Comparison of ENCODE assay signal across 8 cellular contexts in the genomic region with DNA sequence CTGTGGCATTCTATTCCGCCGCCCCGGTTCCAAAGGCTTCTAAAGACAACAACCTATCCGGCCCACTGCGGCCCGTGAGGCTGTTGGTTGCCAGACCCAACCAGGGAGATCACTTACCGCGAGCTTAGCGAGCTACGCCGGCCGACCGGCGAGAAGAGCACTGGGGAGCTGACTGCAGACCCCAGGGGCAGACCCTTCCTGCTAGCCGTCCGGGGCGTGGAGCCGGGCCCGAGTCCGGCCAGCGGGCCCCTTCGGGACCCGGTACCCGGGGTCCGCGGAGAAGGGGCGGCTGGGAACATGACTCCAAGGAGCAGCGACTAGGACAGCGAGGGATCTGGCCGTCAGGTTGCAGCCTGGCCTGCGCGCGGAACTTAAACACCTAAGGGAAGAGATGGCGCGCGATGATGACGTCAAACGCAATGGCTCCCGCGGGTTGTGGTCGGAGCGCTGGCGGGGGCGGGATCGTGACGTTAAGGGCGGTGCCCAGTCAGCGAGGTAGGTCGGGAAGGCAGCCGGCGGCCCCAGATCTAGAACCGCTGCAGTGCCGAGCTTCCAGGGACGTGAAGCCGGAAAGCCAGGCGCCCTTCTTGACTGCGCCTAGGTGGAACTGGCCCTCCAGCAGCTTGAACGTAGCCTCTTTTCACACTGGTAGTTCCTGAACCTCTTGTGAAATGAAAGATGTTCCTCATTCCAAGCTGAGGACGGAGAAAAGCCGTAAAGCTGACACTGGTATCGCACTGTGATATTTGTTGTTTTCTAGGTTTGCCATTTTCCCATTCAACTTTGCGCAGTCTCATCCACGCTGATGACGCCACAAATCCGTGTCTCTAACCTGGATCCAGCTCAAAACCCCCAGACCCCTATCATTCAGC. TPM values are rescaled to one million over a fixed set of nuclear protein-coding genes. Genes with fewer than 3 reads are reported as not detected.
A peak's percentile ranks its signal among the peaks of the same experiment; 100 is the strongest.
DNase-seq lines count a peak whose midpoint lies in the region; ATAC-seq lines count a peak whose summit lies in the region.

A gene (minus strand): TSS at position 391 of the 872 bp plus-strand sequence. CDS start 92 bp downstream, at position 299.

- peaks cover 0 to 5% of the 10 kb centered on the region in 2 donors for H3K27me3 Mint-ChIP-seq in effector memory CD8-positive, alpha-beta T cell
- peaks cover 2% of the 10 kb centered on the region for H3K27me3 Mint-ChIP-seq in memory B cell

- H3K9me3 Mint-ChIP-seq in effector memory CD8-positive, alpha-beta T cell: no peaks in the 10 kb centered on the region
- no peaks in the 10 kb centered on the region for H3K9me3 Mint-ChIP-seq in memory B cell

- peaks cover 28% of the 10 kb centered on the region for H3K36me3 Mint-ChIP-seq in effector memory CD8-positive, alpha-beta T cell (ENCODE audit: insufficient read depth)
- no peaks in the 10 kb centered on the region for H3K36me3 Mint-ChIP-seq in memory B cell

- H3K27ac Mint-ChIP-seq in effector memory CD8-positive, alpha-beta T cell: peak within 1 kb of the TSS; percentile 96 to 97
- peak within 1 kb of the TSS; percentile 97 for H3K27ac Mint-ChIP-seq in memory B cell

- H3K4me1 Mint-ChIP-seq in effector memory CD8-positive, alpha-beta T cell (ENCODE audit: low read depth in 2 of 2): peaks cover 21 to 27% of the 10 kb centered on the region in 2 donors
- peaks cover 15% of the 10 kb centered on the region for H3K4me1 Mint-ChIP-seq in memory B cell

- H3K4me3 Mint-ChIP-seq in effector memory CD8-positive, alpha-beta T cell: peak within 1 kb of the TSS; percentile 88 to 89
- peak within 1 kb of the TSS; percentile 92 for H3K4me3 Mint-ChIP-seq in memory B cell

- ATAC-seq in GM21360 (IDR thresholded peaks at IDR 0.05; ENCODE audit: unreplicated experiment) (peak; percentile 93), memory B cell (ENCODE audit: low read depth) (peak; percentile 93)
- ATAC-seq in effector memory CD8-positive, alpha-beta T cell (replicated peaks): peak; percentile 95

- DNase-seq in COLO668 (lab: John Stamatoyannopoulos, UW; ENCODE audit: unreplicated experiment): peak; percentile 100
- peak; percentile 96 for DNase-seq in HT1080 (ENCODE audit: low read depth)
- peak; percentile 93 for DNase-seq in NOMO-1 treated with DMSO at 0.1 percent for 48 hours (lab: John Stamatoyannopoulos, UW; ENCODE audit: unreplicated experiment)
- peak; percentile 97 to 99 for DNase-seq in activated CD8-positive, alpha-beta memory T cell treated with anti-CD3 and anti-CD28 coated beads for 4 hours (ENCODE audit: low read depth in 2 of 2)
- DNase-seq in effector memory CD8-positive, alpha-beta T cell: peak; percentile 97 to 98 (median 97)
- DNase-seq in memory B cell (ENCODE audit: low spot score in 2 of 2): peak; percentile 95 to 98
- DNase-seq in stimulated activated CD8-positive, alpha-beta memory T cell treated with anti-CD3 and anti-CD28 coated beads, Interleukin-12 subunit alpha, Interleukin-12 subunit beta, amount 100 ng/mL, for 24 hours (ENCODE audit: extremely low read depth): peak; percentile 99

RNA-seq across cellular contexts. Expression of the gene that starts here (rescaled TPM):
- total RNA-seq in HT1080 (2014; rRNA removed; shearing (Covaris generic)): 25.5 and 38.7 TPM in 2 replicates
- polyA plus RNA-seq in HT1080 (2015; cell fraction: cytosol; rRNA removed): 17.3 and 20.6 TPM in 2 replicates
- polyA plus RNA-seq in HT1080 (2015; cell fraction: nucleus; rRNA removed): 49.2 and 60.4 TPM in 2 replicates

Comparison
In these comparisons a context has a peak if more than half of its experiments do, and no peak if none do; other contexts are left out.
1. Peak in every context shown above with its lines: DNase-seq and ATAC-seq.